1 cellular context compared by ENCODE assay signal in the genomic region with DNA sequence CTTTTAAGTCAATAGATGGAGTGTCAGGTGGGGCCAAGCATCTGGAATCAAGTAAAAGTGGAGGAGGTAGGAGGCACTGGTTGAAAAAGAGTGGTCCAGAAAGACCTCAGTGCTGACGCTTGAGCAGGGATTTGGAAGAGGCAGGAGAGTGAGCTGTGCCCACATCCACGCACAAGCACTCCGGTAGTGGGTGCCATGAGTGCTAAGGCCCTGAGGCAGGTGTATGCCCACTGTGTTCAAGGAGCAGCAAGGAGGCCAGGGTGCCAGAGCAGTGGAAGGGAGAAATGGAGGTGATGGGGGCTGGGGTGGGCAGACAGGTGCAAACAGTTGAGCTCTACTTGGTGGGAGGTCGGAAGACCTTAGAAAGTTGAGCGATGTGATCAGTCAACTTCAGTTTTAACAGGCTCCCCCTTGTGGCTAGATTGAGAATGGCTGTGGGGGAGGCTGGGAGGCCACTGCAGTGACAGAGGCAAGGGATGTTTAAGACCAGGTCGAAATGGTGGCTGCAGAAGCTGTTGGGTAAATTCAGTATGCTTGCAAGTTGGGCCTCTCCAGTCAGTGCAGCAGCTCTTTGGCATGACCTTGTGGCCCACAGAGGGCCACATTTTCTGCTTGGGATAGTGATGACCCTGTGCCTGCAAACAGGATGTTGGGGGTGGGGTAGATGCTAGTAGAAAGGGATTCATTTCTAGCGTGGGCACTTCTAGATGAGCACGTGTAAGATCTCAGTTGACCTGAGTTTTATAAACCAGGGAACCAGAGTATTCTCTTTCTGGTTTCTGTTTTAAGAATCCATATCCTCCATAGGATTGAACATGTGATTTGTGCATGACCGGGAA.
TF ChIP-seq lines count a peak whose summit lies in the region.

No MANE protein-coding gene starts in this region.

TF ChIP-seq in WTC11, 78 proteins besides CTCF, POLR2A, EP300 and RAD21 (continued from another document):
- no peak for TF ChIP-seq ARID4B (CRISPR knock-in tag; IDR thresholded peaks at IDR 0.05; ENCODE audit: borderline replicate concordance)
- TF ChIP-seq ZMAT4 (CRISPR knock-in tag; IDR thresholded peaks at IDR 0.05): no peak
- no peak for TF ChIP-seq MAX (CRISPR knock-in tag; IDR thresholded peaks at IDR 0.05)
- TF ChIP-seq, protein P1, sequence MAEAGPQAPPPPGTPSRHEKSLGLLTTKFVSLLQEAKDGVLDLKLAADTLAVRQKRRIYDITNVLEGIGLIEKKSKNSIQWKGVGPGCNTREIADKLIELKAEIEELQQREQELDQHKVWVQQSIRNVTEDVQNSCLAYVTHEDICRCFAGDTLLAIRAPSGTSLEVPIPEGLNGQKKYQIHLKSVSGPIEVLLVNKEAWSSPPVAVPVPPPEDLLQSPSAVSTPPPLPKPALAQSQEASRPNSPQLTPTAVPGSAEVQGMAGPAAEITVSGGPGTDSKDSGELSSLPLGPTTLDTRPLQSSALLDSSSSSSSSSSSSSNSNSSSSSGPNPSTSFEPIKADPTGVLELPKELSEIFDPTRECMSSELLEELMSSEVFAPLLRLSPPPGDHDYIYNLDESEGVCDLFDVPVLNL (CRISPR knock-in tag; IDR thresholded peaks at IDR 0.05; ENCODE audit: borderline replicate concordance, low read depth): no peak
- TF ChIP-seq OVOL2 (CRISPR knock-in tag; IDR thresholded peaks at IDR 0.05; ENCODE audit: borderline replicate concordance): no peak
- TF ChIP-seq, protein P2, sequence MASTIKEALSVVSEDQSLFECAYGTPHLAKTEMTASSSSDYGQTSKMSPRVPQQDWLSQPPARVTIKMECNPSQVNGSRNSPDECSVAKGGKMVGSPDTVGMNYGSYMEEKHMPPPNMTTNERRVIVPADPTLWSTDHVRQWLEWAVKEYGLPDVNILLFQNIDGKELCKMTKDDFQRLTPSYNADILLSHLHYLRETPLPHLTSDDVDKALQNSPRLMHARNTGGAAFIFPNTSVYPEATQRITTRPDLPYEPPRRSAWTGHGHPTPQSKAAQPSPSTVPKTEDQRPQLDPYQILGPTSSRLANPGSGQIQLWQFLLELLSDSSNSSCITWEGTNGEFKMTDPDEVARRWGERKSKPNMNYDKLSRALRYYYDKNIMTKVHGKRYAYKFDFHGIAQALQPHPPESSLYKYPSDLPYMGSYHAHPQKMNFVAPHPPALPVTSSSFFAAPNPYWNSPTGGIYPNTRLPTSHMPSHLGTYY (CRISPR knock-in tag; IDR thresholded peaks at IDR 0.05): no peak
- no peak for TF ChIP-seq ZBTB21 (CRISPR knock-in tag; IDR thresholded peaks at IDR 0.05; ENCODE audit: borderline replicate concordance)
